1 cellular context compared by ENCODE assay signal in genomic region chr2:42775812-42776211, GRCh38.
TF ChIP-seq lines count a peak whose summit lies in the region.

No MANE protein-coding gene starts in this region.

TF ChIP-seq in K562, 482 proteins besides CTCF, POLR2A, EP300 and RAD21:
- TF ChIP-seq ESRRA (IDR thresholded peaks at IDR 0.05; ENCODE audit: borderline replicate concordance, low read depth): no peak
- TF ChIP-seq TFE3 (CRISPR knock-in tag; IDR thresholded peaks at IDR 0.05): 0 out of 2 replicates have a peak, but pooled peaks have one; percentile 5
- TF ChIP-seq TEAD1 (CRISPR knock-in tag; IDR thresholded peaks at IDR 0.05): no peak
- TF ChIP-seq CUX1 (CRISPR knock-in tag; IDR thresholded peaks at IDR 0.05): no peak
- no peak for TF ChIP-seq SRSF9 (IDR thresholded peaks at IDR 0.05; ENCODE audit: borderline replicate concordance, low read depth, low read length)
- no peak for TF ChIP-seq ATF3 (IDR thresholded peaks at IDR 0.05)
- TF ChIP-seq ATF3 (CRISPR knock-in tag; conservative IDR thresholded peaks at IDR 0.05): no peak
- peak; percentile 48; the same call in 1 of the 2 replicates for TF ChIP-seq RAD51 (IDR thresholded peaks at IDR 0.05; ENCODE audit: borderline replicate concordance, low read depth)
- TF ChIP-seq ZNF445 (CRISPR knock-in tag; IDR thresholded peaks at IDR 0.05; ENCODE audit: low read depth): no peak
